28 cellular contexts compared by ENCODE assay signal in the genomic region with DNA sequence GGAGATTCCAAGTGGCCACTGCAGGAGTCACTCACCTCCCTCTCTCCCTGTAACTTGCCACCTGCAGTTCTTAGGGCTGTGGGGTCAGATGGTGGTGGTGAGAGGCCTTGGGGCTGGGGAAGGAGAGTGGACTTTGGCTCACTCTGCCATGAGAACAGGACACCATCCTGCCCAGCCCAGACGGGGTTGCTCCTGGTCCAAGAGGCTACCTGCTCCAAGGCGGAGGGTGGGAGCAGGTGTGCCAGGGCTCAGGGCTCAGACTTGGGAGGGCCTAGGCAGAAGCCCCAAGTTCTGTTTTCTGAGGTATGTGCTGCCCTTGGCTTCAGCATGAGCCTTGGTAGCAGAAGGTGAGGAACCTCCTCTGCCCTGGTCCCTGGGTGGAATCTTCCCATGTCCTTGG. TPM values are rescaled to one million over a fixed set of nuclear protein-coding genes. Genes with fewer than 3 reads are reported as not detected.
"Had no signal": no experiment of that assay in that cellular context is flagged by ENCODE, and none has a peak within 500 bp of the region (broad histone marks: within the 10 kb centered on the region; RNA-seq: fewer than 3 reads in every experiment).

No MANE protein-coding gene starts in this region.

- H3K27me3 Mint-ChIP-seq: effector memory CD8-positive, alpha-beta T cell had no signal

- DNase-seq: colonic mucosa; cortex of kidney; effector CD8-positive, alpha-beta T cell; effector memory CD8-positive, alpha-beta T cell; endodermal cell; erythroblast; esophagus squamous epithelium; foreskin fibroblast; foreskin melanocyte; gastrocnemius medialis; glutamatergic neuron; head of caudate nucleus; heart right ventricle; hippocampal formation; kidney glomerular epithelial cell; left lung; left ventricle myocardium superior; lower lobe of right lung; mesenchymal stem cell; mucosa of descending colon had no signal

- H3K4me1 Mint-ChIP-seq: endodermal cell had no signal

- H3K36me3 Mint-ChIP-seq: mesothelial cell of epicardium had no signal

- H3K27ac Mint-ChIP-seq: dendritic cell treated with granulocyte-macrophage colony-stimulating factor and Interleukin-4, amounts not matched to agents 40 ng/mL and 50 ng/mL, for 4 days; effector memory CD8-positive, alpha-beta T cell; endodermal cell; mesothelial cell of epicardium had no signal

- ATAC-seq: effector memory CD8-positive, alpha-beta T cell; esophagus mucosa; gastrocnemius medialis; heart right ventricle; left lung; left ventricle myocardium superior; lower lobe of right lung; mucosa of descending colon had no signal

- H3K4me1 ChIP-seq: colonic mucosa, gastrocnemius medialis had no signal

- H3K4me3 ChIP-seq: colonic mucosa, esophagus squamous epithelium, gastrocnemius medialis, heart right ventricle, left lung, lower lobe of right lung, mucosa of descending colon had no signal

- H3K36me3 ChIP-seq: colonic mucosa, esophagus squamous epithelium, gastrocnemius medialis, heart right ventricle, left lung, lower lobe of right lung had no signal

- H3K27ac ChIP-seq: colonic mucosa, epithelial cell of prostate, esophagus squamous epithelium, gastrocnemius medialis, heart right ventricle, left lung, lower lobe of right lung had no signal

- H3K9me3 ChIP-seq: colonic mucosa, esophagus squamous epithelium, gastrocnemius medialis, heart right ventricle, left lung, lower lobe of right lung, mucosa of descending colon had no signal

- FAIRE-seq: endometrium, islet of Langerhans, keratinocyte had no signal

- H3K4me3 Mint-ChIP-seq: dendritic cell treated with granulocyte-macrophage colony-stimulating factor and Interleukin-4, amounts not matched to agents 40 ng/mL and 50 ng/mL, for 4 days; effector memory CD8-positive, alpha-beta T cell; endodermal cell; mesothelial cell of epicardium had no signal

- H3K9me3 Mint-ChIP-seq: dendritic cell treated with granulocyte-macrophage colony-stimulating factor and Interleukin-4, amounts not matched to agents 40 ng/mL and 50 ng/mL, for 4 days; effector memory CD8-positive, alpha-beta T cell; endodermal cell; mesothelial cell of epicardium had no signal

- H3K27me3 ChIP-seq: colonic mucosa, esophagus squamous epithelium, gastrocnemius medialis, heart right ventricle, left lung had no signal

RNA-seq across cellular contexts. Expression of a gene that starts 48.5 kb away (rescaled TPM):
- total RNA-seq: left ventricle myocardium superior, lower lobe of right lung, mesenteric fat pad had no signal
